In the genomic region with DNA sequence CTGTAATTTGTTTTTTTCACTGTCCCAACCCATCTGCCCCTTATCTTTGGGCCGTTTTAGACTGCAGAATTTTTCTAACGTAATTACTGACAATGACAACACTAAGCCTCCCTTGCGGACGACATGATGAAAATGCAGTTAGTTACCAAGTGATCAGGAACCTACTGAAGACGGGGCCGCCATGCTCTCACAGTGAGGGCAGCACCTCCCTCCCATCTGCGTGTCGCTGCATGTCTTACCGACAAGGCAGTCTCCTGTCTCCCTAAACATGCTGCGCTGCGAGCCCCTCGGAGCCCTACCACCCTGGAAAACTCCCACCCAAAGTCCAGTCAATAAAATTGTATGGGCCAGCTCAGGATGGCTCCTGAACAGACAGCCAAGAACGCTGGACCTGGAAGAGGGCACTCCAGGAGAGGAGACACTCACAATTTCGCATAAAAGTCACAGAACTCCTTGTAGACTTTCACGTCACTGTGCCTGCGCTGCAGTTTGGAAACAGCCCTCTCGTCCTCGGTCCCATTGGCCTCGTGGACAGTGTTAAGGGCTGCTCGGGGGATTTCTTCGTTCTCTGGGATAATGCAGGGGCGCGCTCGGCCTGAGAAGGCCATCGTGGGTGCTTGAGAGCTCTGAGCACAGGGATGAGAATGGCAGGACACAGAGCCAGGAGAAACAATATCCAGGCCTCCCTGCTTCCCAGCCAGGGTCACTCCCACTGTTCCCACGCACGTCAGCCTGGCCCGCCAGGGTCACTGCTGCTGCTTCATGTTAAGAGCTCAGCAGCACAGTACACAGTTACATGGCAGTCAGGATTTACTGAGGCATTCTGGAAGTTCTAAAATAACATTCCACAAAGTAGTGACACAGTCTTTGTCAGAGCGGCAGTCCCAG, we compare ENCODE assay signal across 7 cellular contexts. TPM values are rescaled to one million over a fixed set of nuclear protein-coding genes. Genes with fewer than 3 reads are reported as not detected.
DNase-seq lines count a peak whose midpoint lies in the region; ATAC-seq, FAIRE-seq and TF ChIP-seq lines count a peak whose summit lies in the region.
"Not testable (repeated sequence)": the region's sequence is repeated elsewhere in the genome, so short reads cannot be mapped to it uniquely, and the experiment has no call there.

A gene with protein sequence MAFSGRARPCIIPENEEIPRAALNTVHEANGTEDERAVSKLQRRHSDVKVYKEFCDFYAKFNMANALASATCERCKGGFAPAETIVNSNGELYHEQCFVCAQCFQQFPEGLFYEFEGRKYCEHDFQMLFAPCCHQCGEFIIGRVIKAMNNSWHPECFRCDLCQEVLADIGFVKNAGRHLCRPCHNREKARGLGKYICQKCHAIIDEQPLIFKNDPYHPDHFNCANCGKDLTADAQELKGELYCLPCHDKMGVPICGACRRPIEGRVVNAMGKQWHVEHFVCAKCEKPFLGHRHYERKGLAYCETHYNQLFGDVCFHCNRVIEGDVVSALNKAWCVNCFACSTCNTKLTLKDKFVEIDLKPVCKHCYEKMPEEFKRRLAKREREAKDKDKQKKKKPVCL (minus strand): TSS at position 646 of the 888 bp plus-strand sequence. CDS start 38 bp downstream, at position 608.

- H2BK5ac ChIP-seq in IMR-90 (ENCODE audit: low read depth, low read length, poor library complexity, severe bottlenecking): not testable (repeated sequence)

- not testable (repeated sequence) for H2AK5ac ChIP-seq in IMR-90 (ENCODE audit: low read depth, low read length)

- H3K23ac ChIP-seq in IMR-90 (ENCODE audit: low read depth, low read length): not testable (repeated sequence)

- intact Hi-C loops in IMR-90 (cut with micrococcal nuclease); ascending aorta (cut with DNase I); endothelial cell of umbilical vein (cut with micrococcal nuclease); heart left ventricle (cut with DNase I); left lung (cut with DNase I): not testable (repeated sequence)

- not testable (repeated sequence) for H2AFZ ChIP-seq in IMR-90 (replicated peaks; ENCODE audit: low read length, poor library complexity); endothelial cell of umbilical vein (ENCODE audit: low read depth, low read length)

- H3K56ac ChIP-seq in IMR-90 (ENCODE audit: extremely low read depth, insufficient read depth, low read length): not testable (repeated sequence)

- not testable (repeated sequence) for H3K4me1 ChIP-seq in IMR-90 (ENCODE audit: control insufficient read depth, insufficient read depth, low read length); ascending aorta; endothelial cell of umbilical vein (ENCODE audit: control insufficient read depth, extremely low read depth, insufficient read depth, low read length); heart left ventricle; left lung; thoracic aorta (ENCODE audit: control insufficient read depth in 1 of 2, low read depth in 2 of 2)

- H2BK15ac ChIP-seq in IMR-90 (ENCODE audit: low read depth, low read length): not testable (repeated sequence)

- H2AK9ac ChIP-seq in IMR-90 (replicated peaks; ENCODE audit: low read depth, low read length, poor library complexity): not testable (repeated sequence)

- not testable (repeated sequence) for H4K91ac ChIP-seq in IMR-90 (ENCODE audit: insufficient read depth, low read depth, low read length)

- not testable (repeated sequence) for H3K4ac ChIP-seq in IMR-90 (ENCODE audit: low read depth, low read length)

- not testable (repeated sequence) for H3K36me3 ChIP-seq in IMR-90 (ENCODE audit: control insufficient read depth, insufficient read depth, low read length); ascending aorta; endothelial cell of umbilical vein (ENCODE audit: control insufficient read depth in 2 of 2, extremely low read depth in 1 of 2, insufficient read depth in 2 of 2, low read length in 2 of 2); heart left ventricle; left lung; thoracic aorta

- H3K9me1 ChIP-seq in IMR-90 (ENCODE audit: insufficient read depth, low read length); endothelial cell of umbilical vein (replicated peaks; ENCODE audit: control insufficient read depth, extremely low read depth, insufficient read depth, low read length): not testable (repeated sequence)

- not testable (repeated sequence) for H4K5ac ChIP-seq in IMR-90 (ENCODE audit: low read depth, low read length)

- not testable (repeated sequence) for H2BK20ac ChIP-seq in IMR-90 (ENCODE audit: low read depth, low read length)

- CTCF ChIA-PET in IMR-90 (lab: Yijun Ruan, JAX); endothelial cell of umbilical vein (lab: Charles Lee): not testable (repeated sequence)

- in situ Hi-C loops in IMR-90 (cut with MboI; ENCODE audit: low sequenced_read_pairs): not testable (repeated sequence)

- H2BK120ac ChIP-seq in IMR-90 (ENCODE audit: low read depth, low read length): not testable (repeated sequence)

- not testable (repeated sequence) for DNase-seq in IMR-90; ascending aorta (ENCODE audit: low spot score in 2 of 2); endothelial cell of umbilical vein (ENCODE audit: low read depth, low spot score); heart left ventricle; left lung; omental fat pad (ENCODE audit: low spot score); thoracic aorta (ENCODE audit: low spot score)

- dilution Hi-C loops in IMR-90 (cut with HindIII; ENCODE audit: low sequenced_read_pairs, unreplicated experiment); endothelial cell of umbilical vein (cut with MboI; ENCODE audit: extremely low pct_ligation_motif_present, low sequenced_read_pairs): not testable (repeated sequence)

- H3K79me1 ChIP-seq in IMR-90 (ENCODE audit: low read depth in 1 of 2, low read length in 2 of 2): not testable (repeated sequence)

- not testable (repeated sequence) for H4K8ac ChIP-seq in IMR-90 (ENCODE audit: low read depth in 2 of 2, low read length in 2 of 2)

- not testable (repeated sequence) for TF ChIP-seq CTCF in IMR-90 (conservative IDR thresholded peaks at IDR 0.05; ENCODE audit: low read depth, low read length); ascending aorta (IDR thresholded peaks at IDR 0.05); endothelial cell of umbilical vein (IDR thresholded peaks at IDR 0.05; ENCODE audit: extremely low read depth in 1 of 2, insufficient read depth in 1 of 2, low read depth in 1 of 2, low read length in 2 of 2); heart left ventricle (IDR thresholded peaks at IDR 0.05); left lung (IDR thresholded peaks at IDR 0.05); omental fat pad (IDR thresholded peaks at IDR 0.05); thoracic aorta (IDR thresholded peaks at IDR 0.05)

- not testable (repeated sequence) for H3K9ac ChIP-seq in IMR-90 (ENCODE audit: low read depth, low read length); endothelial cell of umbilical vein (replicated peaks; ENCODE audit: extremely low read depth, insufficient read depth, low read length)

- not testable (repeated sequence) for FAIRE-seq in endothelial cell of umbilical vein (lab: Jason Lieb, UNC)

- not testable (repeated sequence) for H3K18ac ChIP-seq in IMR-90 (ENCODE audit: low read depth, low read length)

- not testable (repeated sequence) for H3K4me2 ChIP-seq in IMR-90 (ENCODE audit: low read depth, low read length); endothelial cell of umbilical vein (ENCODE audit: insufficient read depth, low read length)

- H3K14ac ChIP-seq in IMR-90 (replicated peaks; ENCODE audit: low read depth, low read length): not testable (repeated sequence)

- H3K9me3 ChIP-seq in IMR-90 (ENCODE audit: control insufficient read depth, insufficient read depth, low read length); ascending aorta; endothelial cell of umbilical vein (replicated peaks; ENCODE audit: control insufficient read depth, insufficient read depth, low read length); heart left ventricle; left lung; thoracic aorta: not testable (repeated sequence)

- not testable (repeated sequence) for H3K27ac ChIP-seq in IMR-90 (ENCODE audit: insufficient read depth, low read length); ascending aorta; endothelial cell of umbilical vein (ENCODE audit: insufficient read depth, low read depth, low read length); heart left ventricle; left lung; thoracic aorta

- H3K27me3 ChIP-seq in IMR-90 (ENCODE audit: control insufficient read depth, insufficient read depth, low read length); ascending aorta; endothelial cell of umbilical vein (ENCODE audit: control insufficient read depth in 2 of 2, insufficient read depth in 2 of 2, low read length in 2 of 2); heart left ventricle; left lung; thoracic aorta (replicated peaks; ENCODE audit: insufficient read depth): not testable (repeated sequence)

- ATAC-seq in IMR-90 (ENCODE audit: low read depth): peak; percentile 83
- peak; percentile 96 to 99 (median 98) for ATAC-seq in heart left ventricle
- ATAC-seq in left lung: peak; percentile 56
- ATAC-seq in omental fat pad (ENCODE audit: low FRiP score): peak; percentile 75
- ATAC-seq in thoracic aorta (ENCODE audit: insufficient number of reproducible peaks, low FRiP score, low read depth): peak; percentile 77

- TF ChIP-seq POLR2A in IMR-90 (IDR thresholded peaks at IDR 0.05; ENCODE audit: low read depth, low read length); endothelial cell of umbilical vein (IDR thresholded peaks at IDR 0.05; ENCODE audit: low read depth, low read length); heart left ventricle (IDR thresholded peaks at IDR 0.05): not testable (repeated sequence)

- H4K20me1 ChIP-seq in IMR-90 (ENCODE audit: insufficient read depth, low read length); endothelial cell of umbilical vein (replicated peaks; ENCODE audit: control insufficient read depth, extremely low read depth, insufficient read depth, low read length): not testable (repeated sequence)

- not testable (repeated sequence) for H3K4me3 ChIP-seq in IMR-90 (ENCODE audit: insufficient read depth, low read depth, low read length); ascending aorta; endothelial cell of umbilical vein (replicated peaks in 1 of 3; ENCODE audit: insufficient read depth in 1 of 3, low read depth in 1 of 3, low read length in 3 of 3); heart left ventricle; left lung; thoracic aorta

- not testable (repeated sequence) for H3K79me2 ChIP-seq in endothelial cell of umbilical vein (ENCODE audit: control insufficient read depth, insufficient read depth, low read length)

- BruUV-seq in IMR-90 (replicated peaks; lab: Mats Ljungman, UMichigan); endothelial cell of umbilical vein (replicated peaks; lab: Mats Ljungman, UMichigan): not testable (repeated sequence)

- POLR2A ChIA-PET in IMR-90 (lab: Charles Lee; ENCODE audit: unreplicated experiment); endothelial cell of umbilical vein (lab: Charles Lee): not testable (repeated sequence)

- TF ChIP-seq RAD21 in IMR-90 (IDR thresholded peaks at IDR 0.05; ENCODE audit: low read length): not testable (repeated sequence)

- WGBS in IMR-90 (ENCODE audit: extremely low coverage in 2 of 2, insufficient read length in 1 of 2), 2 experiments: no CpG with 5 or more reads among the region's 29 CpGs
- WGBS in heart left ventricle, 4 donors: no CpG with 5 or more reads among the region's 29 CpGs

RNA-seq across cellular contexts. Expression of the gene that starts here (rescaled TPM):
- total RNA-seq in IMR-90 (2012; rRNA removed) (2.5 and 3.6 TPM in 2 replicates), ascending aorta (21.2 TPM), endothelial cell of umbilical vein (14.4 and 35.7 TPM in 2 replicates), heart left ventricle (1 to 10 TPM; 1.5 to 5.7 (median 3.1) TPM), left lung (1 to 10 TPM; 1.6 to 2.0 TPM), omental fat pad (10 to 100 TPM in 1 of 4 donors, 1 to 10 TPM in 3; 2.0 to 20.2 (median 3.8) TPM), thoracic aorta (10 to 100 TPM; 24.6 to 66.8 TPM)
- polyA plus RNA-seq in IMR-90 (2012; rRNA removed) (5.2 and 5.7 TPM in 2 replicates), endothelial cell of umbilical vein (18.3 and 28.8 TPM in 2 replicates), heart left ventricle (1 to 10 TPM; 1.4 TPM)
- 4.4 and 5.2 TPM in 2 replicates for polyA plus RNA-seq in IMR-90 (2012; cell fraction: cytosol; rRNA removed)
- polyA plus RNA-seq in IMR-90 (2012; cell fraction: nucleus; rRNA removed; ENCODE audit: low replicate concordance): 9.6 and 10.5 TPM in 2 replicates
- 22.8 and 25.1 TPM in 2 replicates for polyA plus RNA-seq in endothelial cell of umbilical vein (2011; cell fraction: cytosol; rRNA removed)
- 53.6 and 59.9 TPM in 2 replicates for polyA plus RNA-seq in endothelial cell of umbilical vein (2011; cell fraction: nucleus; rRNA removed)
- polyA plus RNA-seq in endothelial cell of umbilical vein (2012): 29.1 and 32.8 TPM in 2 replicates
- polyA minus RNA-seq in endothelial cell of umbilical vein: 52.4 and 72.4 TPM in 2 replicates
- not detected for polyA minus RNA-seq in endothelial cell of umbilical vein (2011; cell fraction: cytosol; rRNA and poly(A)+ RNA removed)
- polyA minus RNA-seq in endothelial cell of umbilical vein (2011; cell fraction: nucleus; rRNA and poly(A)+ RNA removed): 43.8 and 70.6 TPM in 2 replicates
